ENCODE assay signal across 1 cellular context in genomic region chr4:37964734-37965457, GRCh38.
TF ChIP-seq lines count a peak whose summit lies in the region.

No MANE protein-coding gene starts in this region.

TF ChIP-seq in GM12878, 131 proteins besides CTCF, POLR2A, EP300 and RAD21 (continued from another document):
- TF ChIP-seq CHD2 (IDR thresholded peaks at IDR 0.05; ENCODE audit: borderline replicate concordance, low read depth, low read length) (no peak), SREBF1 (IDR thresholded peaks at IDR 0.05; ENCODE audit: low read length) (no peak), POU2F2 (IDR thresholded peaks at IDR 0.05; ENCODE audit: borderline replicate concordance, low read depth, low read length) (no peak), SMAD5 (IDR thresholded peaks at IDR 0.05; ENCODE audit: low read depth) (no peak), RUNX3 (IDR thresholded peaks at IDR 0.05; ENCODE audit: low read length) (peak; percentile 74), POLR2AphosphoS5 (IDR thresholded peaks at IDR 0.05; ENCODE audit: low read length) (no peak), SMAD1 (IDR thresholded peaks at IDR 0.05; ENCODE audit: low read depth, partially characterized antibody) (peak; percentile 50), JUNB (IDR thresholded peaks at IDR 0.05) (no peak), HDAC2 (IDR thresholded peaks at IDR 0.05) (no peak), BACH1 (IDR thresholded peaks at IDR 0.05; ENCODE audit: borderline replicate concordance) (no peak), BHLHE40 (IDR thresholded peaks at IDR 0.05; ENCODE audit: borderline replicate concordance in 1 of 2, low read depth in 2 of 2, low read length in 1 of 2) (no peak), HDAC6 (IDR thresholded peaks at IDR 0.05; ENCODE audit: unreplicated experiment) (no peak), NR2C2 (IDR thresholded peaks at IDR 0.05; ENCODE audit: borderline replicate concordance, control insufficient read depth, insufficient read length, low read depth) (no peak), SUZ12 (IDR thresholded peaks at IDR 0.05; ENCODE audit: unreplicated experiment) (no peak)
- TF ChIP-seq, protein P1, sequence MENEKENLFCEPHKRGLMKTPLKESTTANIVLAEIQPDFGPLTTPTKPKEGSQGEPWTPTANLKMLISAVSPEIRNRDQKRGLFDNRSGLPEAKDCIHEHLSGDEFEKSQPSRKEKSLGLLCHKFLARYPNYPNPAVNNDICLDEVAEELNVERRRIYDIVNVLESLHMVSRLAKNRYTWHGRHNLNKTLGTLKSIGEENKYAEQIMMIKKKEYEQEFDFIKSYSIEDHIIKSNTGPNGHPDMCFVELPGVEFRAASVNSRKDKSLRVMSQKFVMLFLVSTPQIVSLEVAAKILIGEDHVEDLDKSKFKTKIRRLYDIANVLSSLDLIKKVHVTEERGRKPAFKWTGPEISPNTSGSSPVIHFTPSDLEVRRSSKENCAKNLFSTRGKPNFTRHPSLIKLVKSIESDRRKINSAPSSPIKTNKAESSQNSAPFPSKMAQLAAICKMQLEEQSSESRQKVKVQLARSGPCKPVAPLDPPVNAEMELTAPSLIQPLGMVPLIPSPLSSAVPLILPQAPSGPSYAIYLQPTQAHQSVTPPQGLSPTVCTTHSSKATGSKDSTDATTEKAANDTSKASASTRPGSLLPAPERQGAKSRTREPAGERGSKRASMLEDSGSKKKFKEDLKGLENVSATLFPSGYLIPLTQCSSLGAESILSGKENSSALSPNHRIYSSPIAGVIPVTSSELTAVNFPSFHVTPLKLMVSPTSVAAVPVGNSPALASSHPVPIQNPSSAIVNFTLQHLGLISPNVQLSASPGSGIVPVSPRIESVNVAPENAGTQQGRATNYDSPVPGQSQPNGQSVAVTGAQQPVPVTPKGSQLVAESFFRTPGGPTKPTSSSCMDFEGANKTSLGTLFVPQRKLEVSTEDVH (IDR thresholded peaks at IDR 0.05; ENCODE audit: low read depth, partially characterized antibody), result no peak
